Comparison of ENCODE assay signal across 15 cellular contexts in genomic region chr2:20638014-20638413, GRCh38. TPM values are rescaled to one million over a fixed set of nuclear protein-coding genes. Genes with fewer than 3 reads are reported as not detected.
A peak's percentile ranks its signal among the peaks of the same experiment; 100 is the strongest.
DNase-seq lines count a peak whose midpoint lies in the region; ATAC-seq and TF ChIP-seq lines count a peak whose summit lies in the region.
"Had no signal": no experiment of that assay in that cellular context is flagged by ENCODE, and none has a peak within 500 bp of the region (broad histone marks: within the 10 kb centered on the region; RNA-seq: fewer than 3 reads in every experiment).

No MANE protein-coding gene starts in this region.

- no peaks in the 10 kb centered on the region for H3K27me3 ChIP-seq in heart left ventricle
- no peaks in the 10 kb centered on the region for H3K27me3 ChIP-seq in right cardiac atrium (ENCODE audit: control insufficient read depth, insufficient read depth)
- no peaks in the 10 kb centered on the region for H3K27me3 ChIP-seq in stomach smooth muscle (ENCODE audit: control insufficient read depth in 1 of 2, insufficient read depth in 2 of 2, low read length in 2 of 2)
- H3K27me3 ChIP-seq in MG63 = no peaks in the 10 kb centered on the region

- H3K9me3 ChIP-seq in heart left ventricle (no peaks in the 10 kb centered on the region), right cardiac atrium (ENCODE audit: control insufficient read depth, low read length) (no peaks in the 10 kb centered on the region), stomach smooth muscle (ENCODE audit: control insufficient read depth in 2 of 2, low read length in 2 of 2) (no peaks in the 10 kb centered on the region), MG63 (no peaks in the 10 kb centered on the region)

- no peaks in the 10 kb centered on the region for H3K9me3 Mint-ChIP-seq in stimulated activated naive CD8-positive, alpha-beta T cell treated with anti-CD3 and anti-CD28 coated beads, Interleukin-15, amount 100 ng/mL, for 72 hours
- H3K9me3 Mint-ChIP-seq: CD8-positive, alpha-beta T cell had no signal

- H3K9ac ChIP-seq in stomach smooth muscle (ENCODE audit: low read length in 2 of 2) = peak overlapping the region; percentile 65 to 85

- H3K27ac ChIP-seq in heart left ventricle = peak overlapping the region in 9 of 12 donors; percentile 56 to 90 (median 78)
- peak overlapping the region; percentile 34 for H3K27ac ChIP-seq in right cardiac atrium (ENCODE audit: low read length)
- H3K27ac ChIP-seq in stomach smooth muscle (ENCODE audit: low read length) = peak overlapping the region; percentile 99
- H3K27ac ChIP-seq: PC-9 had no signal

- intact Hi-C loops in heart left ventricle (cut with DNase I) = loop anchor here in 5 of 10 donors (5.0 to 10.0 kb wide), 4 partner anchors 36 to 196 kb away; no protein-coding TSS in a partner anchor
- intact Hi-C loops in left cardiac atrium (cut with DNase I) = no loop called here
- intact Hi-C loops in right cardiac atrium (cut with DNase I) = loop anchor here in 2 of 4 donors (2.0 to 5.0 kb wide), 2 partner anchors 191 to 197 kb away; partner anchors contain the start of gene RHOB (in 1 of the 2)

- no peak overlapping the region for H3K27ac Mint-ChIP-seq in stimulated activated naive CD8-positive, alpha-beta T cell treated with anti-CD3 and anti-CD28 coated beads, Interleukin-15, amount 100 ng/mL, for 72 hours
- H3K27ac Mint-ChIP-seq: CD8-positive, alpha-beta T cell had no signal

- H3K4me1 Mint-ChIP-seq in stimulated activated naive CD8-positive, alpha-beta T cell treated with anti-CD3 and anti-CD28 coated beads, Interleukin-15, amount 100 ng/mL, for 72 hours = peaks cover 25% of the 10 kb centered on the region

- H3K36me3 ChIP-seq in heart left ventricle = peaks cover 0 to 61% (median 26%) of the 10 kb centered on the region in 9 donors
- H3K36me3 ChIP-seq in stomach smooth muscle (ENCODE audit: control insufficient read depth in 2 of 2, insufficient read depth in 2 of 2, low read length in 2 of 2) = peaks cover 6 to 23% of the 10 kb centered on the region in 2 donors
- no peaks in the 10 kb centered on the region for H3K36me3 ChIP-seq in MG63

- 91 to 95% (median 93%) methylated on average over 13 of the region's 13 CpGs; no CpG with 5 or more reads in 1 of the 4 donors for WGBS in heart left ventricle, 4 donors
- WGBS in right cardiac atrium = 89% methylated on average over 13 of the region's 13 CpGs

- H3K4me3 ChIP-seq in heart left ventricle (no peak overlapping the region), right cardiac atrium (ENCODE audit: low read length) (no peak overlapping the region), stomach smooth muscle (ENCODE audit: low read length in 2 of 2) (peak overlapping the region in 1 of 2 donors; percentile 57), MG63 (no peak overlapping the region)
- H3K4me3 ChIP-seq: K562, PC-9 had no signal

- H3K4me1 ChIP-seq in heart left ventricle (peaks cover 10 to 84% (median 56%) of the 10 kb centered on the region in 12 donors), right cardiac atrium (ENCODE audit: control insufficient read depth, insufficient read depth, low read length) (peaks cover 14% of the 10 kb centered on the region), stomach smooth muscle (ENCODE audit: control insufficient read depth, insufficient read depth, low read length) (peaks cover 98% of the 10 kb centered on the region)

- no peak overlapping the region for H3K4me3 Mint-ChIP-seq in stimulated activated naive CD8-positive, alpha-beta T cell treated with anti-CD3 and anti-CD28 coated beads, Interleukin-15, amount 100 ng/mL, for 72 hours
- H3K4me3 Mint-ChIP-seq: CD8-positive, alpha-beta T cell had no signal

- no peaks in the 10 kb centered on the region for H3K27me3 Mint-ChIP-seq in stimulated activated naive CD8-positive, alpha-beta T cell treated with anti-CD3 and anti-CD28 coated beads, Interleukin-15, amount 100 ng/mL, for 72 hours

- TF ChIP-seq CTCF in heart left ventricle (IDR thresholded peaks at IDR 0.05) = no peak

- TF ChIP-seq POLR2A in heart left ventricle (IDR thresholded peaks at IDR 0.05) = no peak

- peak in 2 of 5 donors; percentile 26 to 59 for DNase-seq in heart left ventricle
- no peak for DNase-seq in left cardiac atrium
- DNase-seq in right cardiac atrium = peak in 2 of 3 donors; percentile 65
- DNase-seq in NCI-H146 (lab: John Stamatoyannopoulos, UW) = no peak
- DNase-seq in MG63 = no peak
- DNase-seq in stimulated activated naive CD8-positive, alpha-beta T cell treated with anti-CD3 and anti-CD28 coated beads, Interleukin-15, amount 100 ng/mL, for 72 hours = no peak
- DNase-seq: CD8-positive, alpha-beta T cell; NCI-H1436; NCI-H2029 treated with DMSO at 0.1 percent for 48 hours; NCI-H510A; NCI-H82; PC-9 had no signal

- no peak for ATAC-seq in heart left ventricle
- ATAC-seq in left cardiac atrium = no peak
- peak in 1 of 2 donors; percentile 2 for ATAC-seq in right cardiac atrium
- no peak for ATAC-seq in GM18858 (IDR thresholded peaks at IDR 0.05; ENCODE audit: unreplicated experiment)
- no peak for ATAC-seq in stimulated activated naive CD8-positive, alpha-beta T cell treated with anti-CD3 and anti-CD28 coated beads, Interleukin-15, amount 100 ng/mL, for 72 hours
- ATAC-seq: CD8-positive, alpha-beta T cell; K562 had no signal

RNA-seq across cellular contexts. Expression of gene HS1BP3, which starts 12.9 kb away (rescaled TPM):
- 10 to 100 TPM; 12.7 to 23.7 (median 17.9) TPM for total RNA-seq in heart left ventricle
- 10 to 100 TPM; 21.0 to 23.7 TPM for polyA plus RNA-seq in heart left ventricle
- total RNA-seq in left cardiac atrium = 10 to 100 TPM; 19.8 to 21.4 TPM
- total RNA-seq in right cardiac atrium = 10 to 100 TPM; 21.8 to 26.4 (median 25.3) TPM
- polyA plus RNA-seq in right cardiac atrium = 29.8 TPM
- 10.9 and 28.0 TPM in 2 replicates for total RNA-seq in MG63 (2014; rRNA removed; shearing (Covaris generic); ENCODE audit: low replicate concordance)

RNA-seq across cellular contexts. Expression of gene GDF7, which starts 28.9 kb away (rescaled TPM):
- total RNA-seq in heart left ventricle (1 to 10 TPM in 2 of 9 donors, under 1 TPM in 7; 0.14 to 1.6 (median 0.56) TPM), left cardiac atrium (1 to 10 TPM in 1 of 2 donors, under 1 TPM in 1; 0.32 to 4.8 TPM), right cardiac atrium (under 1 TPM; 0.26 to 0.79 (median 0.60) TPM)
- polyA plus RNA-seq in heart left ventricle (under 1 TPM; 0.22 to 0.30 TPM), right cardiac atrium (0.25 TPM)
- total RNA-seq in MG63 (2014; rRNA removed; shearing (Covaris generic); ENCODE audit: low replicate concordance) = not detected in 2 replicates
- total RNA-seq: K562 had no signal

Comparison
In these comparisons a context has a peak if more than half of its experiments do, and no peak if none do; other contexts are left out.
1. DNase-seq: peak in right cardiac atrium (2 of 3); none in left cardiac atrium (single experiment), NCI-H146 (single experiment), MG63 (single experiment) and stimulated activated naive CD8-positive, alpha-beta T cell treated with anti-CD3 and anti-CD28 coated beads, Interleukin-15, amount 100 ng/mL, for 72 hours (0 of 2).
2. H3K27ac ChIP-seq: peak in every context shown above with its lines; median percentile 99 in stomach smooth muscle; 78 in heart left ventricle; 34 in right cardiac atrium.